ENCODE assay signal across 18 cellular contexts in genomic region chr2:84799772-84800171, GRCh38.
DNase-seq lines count a peak whose midpoint lies in the region; ATAC-seq lines count a peak whose summit lies in the region.
"Had no signal": no experiment of that assay in that cellular context is flagged by ENCODE, and none has a peak within 500 bp of the region (broad histone marks: within the 10 kb centered on the region; RNA-seq: fewer than 3 reads in every experiment).

No MANE protein-coding gene starts in this region.

- peaks cover 8% of the 10 kb centered on the region for H3K36me3 Mint-ChIP-seq in activated naive CD4-positive, alpha-beta T cell treated with anti-CD3 and anti-CD28 coated beads, Interleukin-2, amount 50 U/mL, for 24 hours
- H3K36me3 Mint-ChIP-seq in activated naive CD4-positive, alpha-beta T cell treated with anti-CD3 and anti-CD28 coated beads, Interleukin-2, amount 50 U/mL, for 72 hours: peaks cover 0 to 6% of the 10 kb centered on the region in 2 donors
- no peaks in the 10 kb centered on the region for H3K36me3 Mint-ChIP-seq in T-cell

- H3K4me3 Mint-ChIP-seq in activated naive CD4-positive, alpha-beta T cell treated with anti-CD3 and anti-CD28 coated beads, Interleukin-2, amount 50 U/mL, for 24 hours: peak overlapping the region; percentile 61
- peak overlapping the region in 2 of 3 donors; percentile 37 to 52 for H3K4me3 Mint-ChIP-seq in T-cell

- POLR2A ChIA-PET in T-cell (lab: Charles Lee): no interaction called here

- H3K27me3 Mint-ChIP-seq in activated naive CD4-positive, alpha-beta T cell treated with anti-CD3 and anti-CD28 coated beads, Interleukin-2, amount 50 U/mL, for 24 hours: no peaks in the 10 kb centered on the region
- H3K27me3 Mint-ChIP-seq in T-cell: no peaks in the 10 kb centered on the region

- peak overlapping the region; percentile 84 for H3K27ac Mint-ChIP-seq in activated naive CD4-positive, alpha-beta T cell treated with anti-CD3 and anti-CD28 coated beads, Interleukin-2, amount 50 U/mL, for 24 hours
- no peak overlapping the region for H3K27ac Mint-ChIP-seq in activated naive CD4-positive, alpha-beta T cell treated with anti-CD3 and anti-CD28 coated beads, Interleukin-2, amount 50 U/mL, for 72 hours
- peak overlapping the region; percentile 58 to 68 for H3K27ac Mint-ChIP-seq in T-cell

- ATAC-seq in activated naive CD4-positive, alpha-beta T cell treated with anti-CD3 and anti-CD28 coated beads, Interleukin-2, amount 50 U/mL, for 72 hours: no peak
- ATAC-seq in HG02763 (IDR thresholded peaks at IDR 0.05; ENCODE audit: unreplicated experiment): peak; percentile 23
- ATAC-seq in T-cell (replicated peaks in 1 of 4): peak in 1 of 4 experiments; percentile 12
- ATAC-seq in esophagus mucosa: no peak
- ATAC-seq in HG02840 (IDR thresholded peaks at IDR 0.05; ENCODE audit: low FRiP score, unreplicated experiment): no peak
- ATAC-seq: gastrocnemius medialis, sciatic nerve, SK-N-SH treated with all-trans-retinoic acid at 6 μM for 48 hours had no signal

- DNase-seq in activated naive CD4-positive, alpha-beta T cell treated with anti-CD3 and anti-CD28 coated beads, Interleukin-2, amount 50 U/mL, for 72 hours (ENCODE audit: low spot score in 2 of 2): no peak
- DNase-seq in T-cell: no peak
- no peak for DNase-seq in NCI-H1105 treated with DMSO at 0.1 percent for 48 hours (lab: John Stamatoyannopoulos, UW)
- DNase-seq in NCI-H146 (lab: John Stamatoyannopoulos, UW): no peak
- DNase-seq: central memory CD4-positive, alpha-beta T cell; COR-L47; gastrocnemius medialis; NCI-H2081 treated with DMSO at 0.1 percent for 48 hours; NCI-H526 treated with DMSO at 0.1 percent for 48 hours; PC-9; stimulated activated CD8-positive, alpha-beta memory T cell treated with anti-CD3 and anti-CD28 coated beads, Interleukin-4, amount 100 ng/mL, for 48 hours; WERI-Rb-1 had no signal

- CTCF ChIA-PET in T-cell (lab: Charles Lee): interaction anchor here in 1 of 2 donors (1.0 kb wide), 1 partner anchor 17 kb away, joined by 5 read pairs; no protein-coding TSS in a partner anchor

- H3K4me1 Mint-ChIP-seq in activated naive CD4-positive, alpha-beta T cell treated with anti-CD3 and anti-CD28 coated beads, Interleukin-2, amount 50 U/mL, for 24 hours: peaks cover 40% of the 10 kb centered on the region
- H3K4me1 Mint-ChIP-seq in T-cell: peaks cover 21 to 36% (median 36%) of the 10 kb centered on the region in 3 donors

- H3K9me3 Mint-ChIP-seq in activated naive CD4-positive, alpha-beta T cell treated with anti-CD3 and anti-CD28 coated beads, Interleukin-2, amount 50 U/mL, for 24 hours: peaks cover 4% of the 10 kb centered on the region
- H3K9me3 Mint-ChIP-seq in activated naive CD4-positive, alpha-beta T cell treated with anti-CD3 and anti-CD28 coated beads, Interleukin-2, amount 50 U/mL, for 72 hours: no peaks in the 10 kb centered on the region
- H3K9me3 Mint-ChIP-seq in T-cell: peaks cover 0 to 10% (median 3%) of the 10 kb centered on the region in 3 donors

Comparison
In these comparisons a context has a peak if more than half of its experiments do, and no peak if none do; other contexts are left out.
1. H3K27ac Mint-ChIP-seq: peak in activated naive CD4-positive, alpha-beta T cell treated with anti-CD3 and anti-CD28 coated beads, Interleukin-2, amount 50 U/mL, for 24 hours (single experiment) and T-cell (2 of 2); none in activated naive CD4-positive, alpha-beta T cell treated with anti-CD3 and anti-CD28 coated beads, Interleukin-2, amount 50 U/mL, for 72 hours (0 of 2).